In genomic region chr12:96343347-96343954, GRCh38 we compare ENCODE assay signal across 11 cellular contexts. TPM values are rescaled to one million over a fixed set of nuclear protein-coding genes. Genes with fewer than 3 reads are reported as not detected.
DNase-seq lines count a peak whose midpoint lies in the region; ATAC-seq, FAIRE-seq and TF ChIP-seq lines count a peak whose summit lies in the region.
"Had no signal": no experiment of that assay in that cellular context is flagged by ENCODE, and none has a peak within 500 bp of the region (broad histone marks: within the 10 kb centered on the region; RNA-seq: fewer than 3 reads in every experiment).

No MANE protein-coding gene starts in this region.

- H3K27me3 Mint-ChIP-seq in immature natural killer cell (ENCODE audit: low read depth in 3 of 3) = peaks cover 10 to 36% (median 13%) of the 10 kb centered on the region in 3 donors

- no peaks in the 10 kb centered on the region for H4K20me1 ChIP-seq in Karpas-422 (ENCODE audit: insufficient read depth, low read depth, low read length)

- H3K36me3 ChIP-seq in Karpas-422 (ENCODE audit: insufficient read depth, low read length) (peaks cover 3% of the 10 kb centered on the region; the same call in 1 of the 2 replicates), spleen (peaks cover 0 to 16% (median 1%) of the 10 kb centered on the region in 6 donors)

- H3K36me3 Mint-ChIP-seq in immature natural killer cell = peaks cover 16 to 22% (median 20%) of the 10 kb centered on the region in 3 donors

- peaks cover 3 to 14% (median 9%) of the 10 kb centered on the region in 6 donors for H3K9me3 Mint-ChIP-seq in immature natural killer cell

- H3K27ac Mint-ChIP-seq in immature natural killer cell = peak overlapping the region in 5 of 6 donors; percentile 29 to 58 (median 42)
- H3K27ac Mint-ChIP-seq: GM23338 had no signal

- intact Hi-C loops in spleen (cut with DNase I; ENCODE audit: low total_unique reads) = no loop called here

- H3K4me1 Mint-ChIP-seq in immature natural killer cell = peaks cover 77 to 95% of the 10 kb centered on the region in 2 donors

- 83 to 96% (median 88%) methylated on average over 3 of the region's 3 CpGs for WGBS in spleen, 5 donors

- ATAC-seq in GM21528 (IDR thresholded peaks at IDR 0.05; ENCODE audit: low FRiP score, unreplicated experiment) (peak; percentile 83), GM18517 (IDR thresholded peaks at IDR 0.05; ENCODE audit: unreplicated experiment) (no peak)
- ATAC-seq: GM23338 had no signal

- peak overlapping the region; percentile 63 to 71 (median 66) for H3K4me3 Mint-ChIP-seq in immature natural killer cell
- H3K4me3 Mint-ChIP-seq: GM23338 had no signal

- FAIRE-seq in GM18507 (lab: Jason Lieb, UNC) = peak; percentile 87
- FAIRE-seq: keratinocyte had no signal

- no peak overlapping the region for H2AFZ ChIP-seq in Karpas-422 (ENCODE audit: low read length)
- H2AFZ ChIP-seq: GM23338 had no signal

- H3K4me3 ChIP-seq in Karpas-422 (ENCODE audit: low read length) (no peak overlapping the region), spleen (no peak overlapping the region)
- H3K4me3 ChIP-seq: GM23338 had no signal

- H3K27me3 ChIP-seq in Karpas-422 (ENCODE audit: low read length) = no peaks in the 10 kb centered on the region
- H3K27me3 ChIP-seq in spleen (replicated peaks in 1 of 7) = no peaks in the 10 kb centered on the region

- TF ChIP-seq CTCF in spleen (IDR thresholded peaks at IDR 0.05 in 8 of 11, conservative IDR thresholded peaks at IDR 0.05 in 3 of 11) = no peak

- no peaks in the 10 kb centered on the region for H3K9me2 ChIP-seq in Karpas-422 (replicated peaks; ENCODE audit: insufficient read depth, low read length)

- DNase-seq in GM18507 (ENCODE audit: extremely low spot score, insufficient read length, low read depth) (no peak), Karpas-422 (no peak), immature natural killer cell (peak; percentile 69 to 74 (median 71)), NCI-H774 (lab: John Stamatoyannopoulos, UW) (no peak), epidermal melanocyte (ENCODE audit: insufficient read length, low spot score) (no peak), spleen (no peak)
- DNase-seq: aorta had no signal

- H3K4me2 ChIP-seq in Karpas-422 (ENCODE audit: low read depth, low read length, poor library complexity, severe bottlenecking) = no peak overlapping the region
- H3K4me2 ChIP-seq: GM23338 had no signal

- H3K9me3 ChIP-seq in Karpas-422 (ENCODE audit: low read length) (peaks cover 10% of the 10 kb centered on the region; the same call in 1 of the 2 replicates), spleen (peaks cover 11 to 32% (median 29%) of the 10 kb centered on the region in 8 donors)

- no peak for TF ChIP-seq POLR2A in spleen (IDR thresholded peaks at IDR 0.05)

- H3K9ac ChIP-seq in Karpas-422 (ENCODE audit: low read length) = no peak overlapping the region

- H3K79me2 ChIP-seq in Karpas-422 (ENCODE audit: low read length) = peaks cover 90% of the 10 kb centered on the region

- H3K27ac ChIP-seq in Karpas-422 (ENCODE audit: low read length) (peak overlapping the region; percentile 49), spleen (peak overlapping the region in 1 of 8 donors; percentile 13)

- H3K4me1 ChIP-seq in Karpas-422 (ENCODE audit: low read length) = peaks cover 24% of the 10 kb centered on the region
- H3K4me1 ChIP-seq in spleen = peaks cover 12 to 80% (median 32%) of the 10 kb centered on the region in 6 donors

RNA-seq across cellular contexts. Expression of gene CDK17, which starts 56.8 kb away (rescaled TPM):
- total RNA-seq in Karpas-422 (2014; rRNA removed; shearing (Covaris generic); ENCODE audit: low replicate concordance) = 35.6 and 71.2 TPM in 2 replicates
- polyA plus RNA-seq in immature natural killer cell = 10 to 100 TPM; 27.2 to 64.0 (median 52.7) TPM
- 100 to 1,000 TPM in 1 of 7 donors, 10 to 100 TPM in 6; 56.6 to 108 (median 71.6) TPM for total RNA-seq in spleen
- 10 to 100 TPM; 12.9 to 18.0 (median 15.8) TPM for polyA plus RNA-seq in spleen

Comparison
In these comparisons a context has a peak if more than half of its experiments do, and no peak if none do; other contexts are left out.
1. DNase-seq: peak in immature natural killer cell (3 of 3); none in GM18507 (single experiment), Karpas-422 (single experiment), NCI-H774 (single experiment), epidermal melanocyte (single experiment) and spleen (single experiment).